In the genomic region with DNA sequence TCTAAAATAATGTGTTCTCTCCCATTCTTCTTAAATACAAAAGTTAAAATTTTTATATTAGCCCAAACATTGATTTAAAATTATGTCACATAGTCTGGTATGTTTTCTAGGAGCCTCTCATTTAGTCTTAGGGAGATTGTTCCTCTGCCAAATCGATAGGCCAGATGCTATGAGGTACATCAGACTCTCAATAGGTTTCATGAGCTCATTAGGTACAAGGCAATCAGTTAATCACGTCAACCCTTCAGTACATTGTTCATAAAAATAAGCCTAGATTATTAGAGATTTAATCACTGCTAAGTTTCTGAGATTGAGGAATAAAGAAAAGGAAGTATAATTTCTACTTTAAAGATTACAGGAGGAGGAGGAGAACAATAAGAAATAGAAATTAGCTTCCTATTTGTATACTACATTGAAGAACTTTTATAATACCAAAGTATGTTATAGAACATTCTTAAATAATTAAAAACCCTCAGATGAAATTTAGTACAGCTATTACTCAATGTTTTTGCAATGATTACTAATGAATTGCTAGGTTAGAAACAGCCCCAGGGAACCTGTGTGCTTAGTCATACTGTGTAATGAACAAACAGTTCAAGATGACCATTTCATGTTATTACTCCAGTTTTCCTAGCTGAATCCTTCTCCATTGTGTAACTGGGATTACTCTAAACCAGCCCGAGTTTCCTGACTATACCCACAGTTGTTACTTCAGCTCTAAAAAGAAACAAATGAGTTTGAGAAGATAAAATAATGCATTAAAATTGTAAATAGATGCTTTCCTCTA, we compare ENCODE assay signal across 10 cellular contexts.
DNase-seq lines count a peak whose midpoint lies in the region; ATAC-seq, FAIRE-seq and TF ChIP-seq lines count a peak whose summit lies in the region.
"Had no signal": no experiment of that assay in that cellular context is flagged by ENCODE, and none has a peak within 500 bp of the region (broad histone marks: within the 10 kb centered on the region; RNA-seq: fewer than 3 reads in every experiment).

No MANE protein-coding gene starts in this region.

- no peak overlapping the region for H3K4me3 ChIP-seq in epithelial cell of proximal tubule (ENCODE audit: low read depth, low read length)
- no peak overlapping the region for H3K4me3 ChIP-seq in kidney (ENCODE audit: low read length in 2 of 2)

- ATAC-seq in GM21447 (IDR thresholded peaks at IDR 0.05; ENCODE audit: unreplicated experiment) (no peak), GM18909 (IDR thresholded peaks at IDR 0.05; ENCODE audit: poor library complexity, unreplicated experiment) (no peak)
- ATAC-seq: naive thymus-derived CD8-positive, alpha-beta T cell had no signal

- H3K9me3 ChIP-seq in kidney (ENCODE audit: control insufficient read depth in 1 of 2, low read length in 2 of 2), result no peaks in the 10 kb centered on the region

- no peak overlapping the region for H3K27ac ChIP-seq in kidney (ENCODE audit: low read depth in 2 of 2, low read length in 2 of 2)

- DNase-seq in COLO829 (ENCODE audit: low spot score), result peak; percentile 18
- peak; percentile 61 for DNase-seq in NCI-H460 (ENCODE audit: extremely low read depth, low read depth)
- peak; percentile 82 for DNase-seq in epithelial cell of proximal tubule (ENCODE audit: low read depth)
- DNase-seq in non-pigmented ciliary epithelial cell (ENCODE audit: low read depth), result peak; percentile 65
- no peak for DNase-seq in hypothalamus (lab: John Stamatoyannopoulos, UW)
- no peak for DNase-seq in kidney
- DNase-seq: naive thymus-derived CD8-positive, alpha-beta T cell; stimulated activated CD4-positive, alpha-beta T cell treated with anti-CD3 and anti-CD28 coated beads, Interleukin-4, amount 100 ng/mL, for 1 hour had no signal

- no peak overlapping the region for H3K9ac ChIP-seq in kidney (ENCODE audit: low read length in 2 of 2)

- TF ChIP-seq CTCF in epithelial cell of proximal tubule (conservative IDR thresholded peaks at IDR 0.05; ENCODE audit: low read depth, low read length) (no peak), kidney (IDR thresholded peaks at IDR 0.05; ENCODE audit: borderline replicate concordance, extremely low read depth, insufficient read depth) (no peak)

- no peaks in the 10 kb centered on the region for H3K4me1 ChIP-seq in kidney (ENCODE audit: control insufficient read depth in 1 of 2, insufficient read depth in 1 of 2, low read depth in 1 of 2, low read length in 2 of 2)

- no peak for FAIRE-seq in kidney (lab: Jason Lieb, UNC)

- intact Hi-C loops in kidney (cut with DNase I), result no loop called here

- no peaks in the 10 kb centered on the region for H3K36me3 ChIP-seq in kidney (ENCODE audit: control insufficient read depth in 1 of 2, insufficient read depth in 2 of 2, low read length in 2 of 2)

Comparison
In these comparisons a context has a peak if more than half of its experiments do, and no peak if none do; other contexts are left out.
1. DNase-seq: peak in COLO829 (single experiment), NCI-H460 (single experiment), epithelial cell of proximal tubule (single experiment) and non-pigmented ciliary epithelial cell (single experiment); none in hypothalamus (0 of 51) and kidney (single experiment).